Comparison of ENCODE assay signal across 21 cellular contexts in genomic region chr17:16190703-16191360, GRCh38. TPM values are rescaled to one million over a fixed set of nuclear protein-coding genes. Genes with fewer than 3 reads are reported as not detected.
A peak's percentile ranks its signal among the peaks of the same experiment; 100 is the strongest.
DNase-seq lines count a peak whose midpoint lies in the region; ATAC-seq and TF ChIP-seq lines count a peak whose summit lies in the region.
"Had no signal": no experiment of that assay in that cellular context is flagged by ENCODE, and none has a peak within 500 bp of the region (broad histone marks: within the 10 kb centered on the region; RNA-seq: fewer than 3 reads in every experiment).

No MANE protein-coding gene starts in this region.

- no peaks in the 10 kb centered on the region for H3K9me3 ChIP-seq in CD8-positive, alpha-beta T cell (ENCODE audit: low read length)
- no peaks in the 10 kb centered on the region for H3K9me3 ChIP-seq in MG63
- H3K9me3 ChIP-seq: BLaER1, breast epithelium, esophagus squamous epithelium had no signal

- CTCF ChIA-PET in CD8-positive, alpha-beta T cell (lab: Charles Lee), result interaction anchor here (0.8 kb wide), 1 partner anchor 1874 kb away, joined by 3 read pairs; no protein-coding TSS in a partner anchor

- intact Hi-C loops in CD8-positive, alpha-beta T cell (cut with DNase I, micrococcal nuclease), result no loop called here

- H3K4me1 ChIP-seq in CD8-positive, alpha-beta T cell (ENCODE audit: insufficient read depth, low read length), result no peaks in the 10 kb centered on the region
- H3K4me1 ChIP-seq: breast epithelium, parathyroid adenoma had no signal

- H3K27ac Mint-ChIP-seq in activated T-cell treated with anti-CD3 and anti-CD28 coated beads, Interleukin-2, amount 50 U/mL, for 24 hours, result peak overlapping the region; percentile 57
- H3K27ac Mint-ChIP-seq in CD8-positive, alpha-beta T cell, result peak overlapping the region; percentile 7
- H3K27ac Mint-ChIP-seq in central memory CD8-positive, alpha-beta T cell (ENCODE audit: low read depth), result peak overlapping the region; percentile 85
- peak overlapping the region; percentile 71 for H3K27ac Mint-ChIP-seq in mesothelial cell of epicardium

- no peak for DNase-seq in activated T-cell treated with anti-CD3 and anti-CD28 coated beads, Interleukin-2, amount 50 U/mL, for 24 hours
- DNase-seq in activated T-cell treated with anti-CD3 and anti-CD28 coated beads for 4 hours, result no peak
- DNase-seq in CD8-positive, alpha-beta T cell, result no peak
- DNase-seq in central memory CD8-positive, alpha-beta T cell (ENCODE audit: low spot score in 2 of 2), result no peak
- no peak for DNase-seq in mesothelial cell of epicardium (ENCODE audit: low spot score in 2 of 2, unreplicated experiment in 2 of 2)
- DNase-seq in effector CD8-positive, alpha-beta T cell (lab: John Stamatoyannopoulos, UW), result no peak
- DNase-seq in MG63, result no peak
- DNase-seq: EL, esophagus squamous epithelium, kidney glomerular epithelial cell, mesenchymal stem cell, naive B cell, NCI-H1092, NCI-H187 treated with DMSO at 0.1 percent for 48 hours, NCI-H446, PC-3 had no signal

- peaks cover 32% of the 10 kb centered on the region for H3K4me1 Mint-ChIP-seq in activated T-cell treated with anti-CD3 and anti-CD28 coated beads, Interleukin-2, amount 50 U/mL, for 24 hours (ENCODE audit: low read depth)
- H3K4me1 Mint-ChIP-seq in CD8-positive, alpha-beta T cell (ENCODE audit: low read depth), result peaks cover 36% of the 10 kb centered on the region
- H3K4me1 Mint-ChIP-seq in central memory CD8-positive, alpha-beta T cell, result peaks cover 39% of the 10 kb centered on the region
- peaks cover 5% of the 10 kb centered on the region for H3K4me1 Mint-ChIP-seq in mesothelial cell of epicardium

- H3K27me3 Mint-ChIP-seq in activated T-cell treated with anti-CD3 and anti-CD28 coated beads, Interleukin-2, amount 50 U/mL, for 24 hours, result no peaks in the 10 kb centered on the region
- no peaks in the 10 kb centered on the region for H3K27me3 Mint-ChIP-seq in CD8-positive, alpha-beta T cell (ENCODE audit: low read depth)
- H3K27me3 Mint-ChIP-seq in central memory CD8-positive, alpha-beta T cell, result no peaks in the 10 kb centered on the region
- H3K27me3 Mint-ChIP-seq in mesothelial cell of epicardium (ENCODE audit: low read depth), result no peaks in the 10 kb centered on the region
- H3K27me3 Mint-ChIP-seq: naive B cell had no signal

- no peaks in the 10 kb centered on the region for H3K27me3 ChIP-seq in CD8-positive, alpha-beta T cell (ENCODE audit: insufficient read depth, low read length)
- H3K27me3 ChIP-seq in MG63, result no peaks in the 10 kb centered on the region
- H3K27me3 ChIP-seq: BLaER1, breast epithelium, esophagus squamous epithelium had no signal

- H3K9me3 Mint-ChIP-seq in activated T-cell treated with anti-CD3 and anti-CD28 coated beads, Interleukin-2, amount 50 U/mL, for 24 hours, result no peaks in the 10 kb centered on the region
- no peaks in the 10 kb centered on the region for H3K9me3 Mint-ChIP-seq in CD8-positive, alpha-beta T cell
- H3K9me3 Mint-ChIP-seq in central memory CD8-positive, alpha-beta T cell, result no peaks in the 10 kb centered on the region
- H3K9me3 Mint-ChIP-seq in mesothelial cell of epicardium, result no peaks in the 10 kb centered on the region
- H3K9me3 Mint-ChIP-seq: naive B cell had no signal

- H3K36me3 Mint-ChIP-seq in activated T-cell treated with anti-CD3 and anti-CD28 coated beads, Interleukin-2, amount 50 U/mL, for 24 hours (ENCODE audit: low read depth), result peaks cover 77% of the 10 kb centered on the region
- H3K36me3 Mint-ChIP-seq in CD8-positive, alpha-beta T cell, result peaks cover 73% of the 10 kb centered on the region
- H3K36me3 Mint-ChIP-seq in central memory CD8-positive, alpha-beta T cell (ENCODE audit: insufficient read depth), result peaks cover 52% of the 10 kb centered on the region
- H3K36me3 Mint-ChIP-seq in mesothelial cell of epicardium, result peaks cover 25% of the 10 kb centered on the region

- H3K36me3 ChIP-seq in CD8-positive, alpha-beta T cell (ENCODE audit: insufficient read depth, low read length), result peaks cover 16% of the 10 kb centered on the region
- H3K36me3 ChIP-seq in MG63, result no peaks in the 10 kb centered on the region; the same call in 1 of the 2 replicates
- H3K36me3 ChIP-seq: breast epithelium had no signal

- no peak for TF ChIP-seq CTCF in CD8-positive, alpha-beta T cell (IDR thresholded peaks at IDR 0.05)
- TF ChIP-seq CTCF in mesothelial cell of epicardium (IDR thresholded peaks at IDR 0.05; ENCODE audit: unreplicated experiment), result no peak

- POLR2A ChIA-PET in CD8-positive, alpha-beta T cell (lab: Charles Lee), result no interaction called here

- ATAC-seq in CD8-positive, alpha-beta T cell, result no peak
- ATAC-seq in central memory CD8-positive, alpha-beta T cell (replicated peaks; ENCODE audit: extremely low read depth, poor library complexity, severe bottlenecking), result no peak
- ATAC-seq in GM18868 (IDR thresholded peaks at IDR 0.05; ENCODE audit: unreplicated experiment), result no peak
- ATAC-seq: HepG2 had no signal

- H3K27ac ChIP-seq in CD8-positive, alpha-beta T cell (ENCODE audit: low read depth, low read length), result no peak overlapping the region
- H3K27ac ChIP-seq: BLaER1, breast epithelium, esophagus squamous epithelium, parathyroid adenoma had no signal

- H3K4me3 Mint-ChIP-seq in activated T-cell treated with anti-CD3 and anti-CD28 coated beads, Interleukin-2, amount 50 U/mL, for 24 hours, result no peak overlapping the region
- no peak overlapping the region for H3K4me3 Mint-ChIP-seq in CD8-positive, alpha-beta T cell
- H3K4me3 Mint-ChIP-seq in central memory CD8-positive, alpha-beta T cell, result no peak overlapping the region
- H3K4me3 Mint-ChIP-seq in mesothelial cell of epicardium, result no peak overlapping the region

- H3K4me3 ChIP-seq in CD8-positive, alpha-beta T cell (ENCODE audit: low read depth, low read length), result no peak overlapping the region
- no peak overlapping the region for H3K4me3 ChIP-seq in MG63
- H3K4me3 ChIP-seq: BLaER1, breast epithelium, esophagus squamous epithelium had no signal

RNA-seq across cellular contexts. Expression of gene NCOR1, which starts 24.5 kb away (rescaled TPM):
- total RNA-seq in CD8-positive, alpha-beta T cell, result 100 to 1,000 TPM; 119 TPM
- 130 to 142 TPM (median 135 TPM) in 3 replicates for total RNA-seq in mesothelial cell of epicardium
- total RNA-seq in MG63 (2014; rRNA removed; shearing (Covaris generic); ENCODE audit: low replicate concordance), result 19.8 and 41.6 TPM in 2 replicates

RNA-seq across cellular contexts. Expression of gene PIGL, which starts 26.2 kb away (rescaled TPM):
- total RNA-seq in CD8-positive, alpha-beta T cell, result 10 to 100 TPM; 36.7 to 40.9 TPM
- total RNA-seq in mesothelial cell of epicardium, result 62.4 to 69.4 TPM (median 64.2 TPM) in 3 replicates
- 5.7 and 19.0 TPM in 2 replicates for total RNA-seq in MG63 (2014; rRNA removed; shearing (Covaris generic); ENCODE audit: low replicate concordance)

Comparison
In these comparisons a context has a peak if more than half of its experiments do, and no peak if none do; other contexts are left out.
1. H3K27ac Mint-ChIP-seq: peak in every context shown above with its lines; median percentile 85 in central memory CD8-positive, alpha-beta T cell; 71 in mesothelial cell of epicardium; 57 in activated T-cell treated with anti-CD3 and anti-CD28 coated beads, Interleukin-2, amount 50 U/mL, for 24 hours; 7 in CD8-positive, alpha-beta T cell.